In genomic region chr12:57001448-57001906, GRCh38 we compare ENCODE assay signal across 8 cellular contexts. TPM values are rescaled to one million over a fixed set of nuclear protein-coding genes. Genes with fewer than 3 reads are reported as not detected.
DNase-seq lines count a peak whose midpoint lies in the region; ATAC-seq and TF ChIP-seq lines count a peak whose summit lies in the region.

No MANE protein-coding gene starts in this region.

- no peak overlapping the region for H3K4me3 ChIP-seq in Panc1 (ENCODE audit: low read depth in 2 of 2, low read length in 2 of 2)
- H3K4me3 ChIP-seq in psoas muscle, result no peak overlapping the region

- BruUV-seq in Panc1 (replicated peaks; lab: Mats Ljungman, UMichigan), result no TSS peak

- ATAC-seq in Panc1 (peak; percentile 42; the same call in 1 of the 2 replicates), psoas muscle (peak in 3 of 4 donors; percentile 37 to 57 (median 57)), GM21381 (IDR thresholded peaks at IDR 0.05; ENCODE audit: unreplicated experiment) (no peak)

- peak; percentile 84 for DNase-seq in AG08396 (ENCODE audit: low spot score)
- peak; percentile 55 for DNase-seq in GM19238 (ENCODE audit: insufficient read length, low spot score)
- peak; percentile 28 for DNase-seq in Panc1 (ENCODE audit: low read depth, low spot score)
- peak; percentile 50 to 54 for DNase-seq in activated T-helper 1 cell treated with anti-CD3 and anti-CD28 coated beads, Interleukin-2, amount 50 U/mL, for 16 hours (ENCODE audit: low read depth in 1 of 2, low spot score in 1 of 2)
- peak; percentile 25 for DNase-seq in globus pallidus (ENCODE audit: low spot score)
- DNase-seq in psoas muscle, result peak; percentile 59 to 68
- no peak for DNase-seq in NCI-H187 treated with DMSO at 0.1 percent for 48 hours (lab: John Stamatoyannopoulos, UW)

- POLR2A ChIA-PET in Panc1 (lab: Charles Lee), result no interaction called here

- 38 to 44% (median 42%) methylated on average over 13 of the region's 13 CpGs for WGBS in psoas muscle, 3 donors

- peak; percentile 87 for TF ChIP-seq CTCF in Panc1 (IDR thresholded peaks at IDR 0.05)
- TF ChIP-seq CTCF in psoas muscle (IDR thresholded peaks at IDR 0.05), result peak; percentile 59

- intact Hi-C loops in Panc1 (cut with micrococcal nuclease; ENCODE audit: unreplicated experiment) (loop anchor here (5.0 kb wide), 1 partner anchor 239 kb away; the partner anchor contains the start of gene HSD17B6), psoas muscle (cut with DNase I) (loop anchor here in 1 of 2 donors (5.0 to 10.0 kb wide), 2 partner anchors 244 to 487 kb away; no protein-coding TSS in a partner anchor)

- H3K9me3 ChIP-seq in Panc1 (ENCODE audit: control insufficient read depth, insufficient read depth, low read depth, low read length) (no peaks in the 10 kb centered on the region), psoas muscle (no peaks in the 10 kb centered on the region)

- H3K4me1 ChIP-seq in Panc1 (ENCODE audit: control insufficient read depth, insufficient read depth, low read length) (no peaks in the 10 kb centered on the region; the same call in 1 of the 2 replicates), psoas muscle (peaks cover 6% of the 10 kb centered on the region)

- H3K27me3 ChIP-seq in Panc1 (ENCODE audit: control insufficient read depth, insufficient read depth, low read length) (no peaks in the 10 kb centered on the region), psoas muscle (ENCODE audit: insufficient read depth in 3 of 3, low read length in 2 of 3) (no peaks in the 10 kb centered on the region)

- in situ Hi-C loops in Panc1 (cut with HindIII; ENCODE audit: low pct_unique_long_range_greater_than_20kb, low sequenced_read_pairs), result no loop called here

- H3K27ac ChIP-seq in Panc1 (ENCODE audit: low read length) (no peak overlapping the region), psoas muscle (no peak overlapping the region)

- CTCF ChIA-PET in Panc1 (lab: Charles Lee), result interaction anchor here (0.6 kb wide), 4 partner anchors 248 to 545 kb away, joined by 3 to 8 read pairs (median 4); no protein-coding TSS in a partner anchor

- H3K36me3 ChIP-seq in Panc1 (ENCODE audit: control insufficient read depth, insufficient read depth, low read length), result peaks cover 3% of the 10 kb centered on the region; the same call in 1 of the 2 replicates
- H3K36me3 ChIP-seq in psoas muscle (ENCODE audit: insufficient read depth in 1 of 2, low read depth in 1 of 2), result peaks cover 0 to 60% of the 10 kb centered on the region in 2 donors

RNA-seq across cellular contexts. Expression of gene ZBTB39, which starts 4.9 kb away (rescaled TPM):
- total RNA-seq in Panc1 (2021; ENCODE audit: unreplicated experiment) (5.8 TPM), psoas muscle (1 to 10 TPM; 3.2 to 5.2 (median 3.6) TPM)
- polyA plus RNA-seq in Panc1 (2012; ENCODE audit: insufficient read length), result 3.0 TPM
- 1 to 10 TPM; 1.2 to 3.1 (median 1.4) TPM for polyA plus RNA-seq in psoas muscle

RNA-seq across cellular contexts. Expression of gene TAC3, which starts 14.9 kb away (rescaled TPM):
- total RNA-seq in Panc1 (2021; ENCODE audit: unreplicated experiment), result not detected
- 0.50 TPM for polyA plus RNA-seq in Panc1 (2012; ENCODE audit: insufficient read length)
- total RNA-seq in psoas muscle, result not detected
- under 1 TPM in 1 of 3 donors, not detected in 2; 0.09 TPM for polyA plus RNA-seq in psoas muscle

RNA-seq across cellular contexts. Expression of gene RDH16, which starts 44.1 kb away (rescaled TPM):
- total RNA-seq in Panc1 (2021; ENCODE audit: unreplicated experiment) (0.08 TPM), psoas muscle (under 1 TPM; 0.20 to 0.52 (median 0.40) TPM)
- 0.19 TPM for polyA plus RNA-seq in Panc1 (2012; ENCODE audit: insufficient read length)
- under 1 TPM; 0.10 to 0.47 (median 0.10) TPM for polyA plus RNA-seq in psoas muscle

RNA-seq across cellular contexts. Expression of gene MYO1A, which starts 48.5 kb away (rescaled TPM):
- total RNA-seq in Panc1 (2021; ENCODE audit: unreplicated experiment), result not detected
- polyA plus RNA-seq in Panc1 (2012; ENCODE audit: insufficient read length), result not detected
- 1 to 10 TPM in 1 of 4 donors, under 1 TPM in 2, not detected in 1; 0.10 to 1.3 (median 0.20) TPM for total RNA-seq in psoas muscle
- polyA plus RNA-seq in psoas muscle, result under 1 TPM; 0.04 to 0.91 (median 0.18) TPM
